In genomic region chr14:19678343-19679260, GRCh38 we compare ENCODE assay signal across 12 cellular contexts. TPM values are rescaled to one million over a fixed set of nuclear protein-coding genes. Genes with fewer than 3 reads are reported as not detected.
DNase-seq lines count a peak whose midpoint lies in the region; ATAC-seq and TF ChIP-seq lines count a peak whose summit lies in the region.
"Not testable (repeated sequence)": the region's sequence is repeated elsewhere in the genome, so short reads cannot be mapped to it uniquely, and the experiment has no call there.
"Had no signal": no experiment of that assay in that cellular context is flagged by ENCODE, and none has a peak within 500 bp of the region (broad histone marks: within the 10 kb centered on the region; RNA-seq: fewer than 3 reads in every experiment).

No MANE protein-coding gene starts in this region.

- TF ChIP-seq EP300 in upper lobe of left lung (IDR thresholded peaks at IDR 0.05) = not testable (repeated sequence)

- not testable (repeated sequence) for BruUV-seq in Panc1 (replicated peaks; lab: Mats Ljungman, UMichigan)

- H3K9me3 Mint-ChIP-seq in chondrocyte (ENCODE audit: low read depth) = peaks cover 40% of the 10 kb centered on the region

- POLR2A ChIA-PET in Panc1 (lab: Charles Lee) = not testable (repeated sequence)

- peak; percentile 17; the same call in 1 of the 2 replicates for ATAC-seq in Panc1
- ATAC-seq in upper lobe of left lung (ENCODE audit: low FRiP score in 2 of 2) = peak; percentile 37 to 58

- CTCF ChIA-PET in Panc1 (lab: Charles Lee) = not testable (repeated sequence)

- DNase-seq in AG20443 (ENCODE audit: low spot score) (peak; percentile 4), chondrocyte (ENCODE audit: low spot score) (peak; percentile 93), germinal center (ENCODE audit: low spot score) (peak; percentile 1), iPS-NIHi7 (ENCODE audit: extremely low spot score) (peak; percentile 4), medulla oblongata (ENCODE audit: extremely low spot score) (peak; percentile 5), spleen (peak; percentile 80), upper lobe of left lung (peak in 1 of 2 donors; percentile 55)
- not testable (repeated sequence) for DNase-seq in Panc1 (ENCODE audit: low read depth, low spot score)

- in situ Hi-C loops in Panc1 (cut with HindIII; ENCODE audit: low pct_unique_long_range_greater_than_20kb, low sequenced_read_pairs) = not testable (repeated sequence)

- not testable (repeated sequence) for H3K36me3 ChIP-seq in Panc1 (ENCODE audit: control insufficient read depth, insufficient read depth, low read length); spleen; upper lobe of left lung

- 78 to 86% (median 84%) methylated on average over 13 to 26 of the region's 26 CpGs for WGBS in spleen, 5 donors
- WGBS in upper lobe of left lung, 2 donors = 85 to 87% methylated on average over 14 to 21 of the region's 26 CpGs

- not testable (repeated sequence) for H3K4me3 ChIP-seq in Panc1 (ENCODE audit: low read depth in 2 of 2, low read length in 2 of 2); spleen; upper lobe of left lung

- H3K27me3 ChIP-seq in Panc1 (ENCODE audit: control insufficient read depth, insufficient read depth, low read length); spleen (replicated peaks in 1 of 7); upper lobe of left lung: not testable (repeated sequence)

- not testable (repeated sequence) for H3K4me1 Mint-ChIP-seq in chondrocyte (ENCODE audit: low read depth)

- not testable (repeated sequence) for H3K36me3 Mint-ChIP-seq in chondrocyte (ENCODE audit: low read depth)

- not testable (repeated sequence) for H3K9me3 ChIP-seq in Panc1 (ENCODE audit: control insufficient read depth, insufficient read depth, low read depth, low read length); upper lobe of left lung
- peaks cover 0 to 19% (median 1%) of the 10 kb centered on the region in 8 donors for H3K9me3 ChIP-seq in spleen

- not testable (repeated sequence) for H3K4me1 ChIP-seq in Panc1 (ENCODE audit: control insufficient read depth, insufficient read depth, low read length); spleen; upper lobe of left lung

- H3K4me3 Mint-ChIP-seq in chondrocyte (ENCODE audit: unreplicated experiment) = not testable (repeated sequence)

- intact Hi-C loops in Panc1 (cut with micrococcal nuclease; ENCODE audit: unreplicated experiment); spleen (cut with DNase I; ENCODE audit: low total_unique reads): not testable (repeated sequence)

- H3K27me3 Mint-ChIP-seq in chondrocyte (ENCODE audit: low read depth) = not testable (repeated sequence)

- H3K27ac ChIP-seq in Panc1 (ENCODE audit: low read length); spleen; upper lobe of left lung: not testable (repeated sequence)

- not testable (repeated sequence) for H3K27ac Mint-ChIP-seq in chondrocyte (ENCODE audit: unreplicated experiment)

- not testable (repeated sequence) for TF ChIP-seq CTCF in Panc1 (IDR thresholded peaks at IDR 0.05); chondrocyte (IDR thresholded peaks at IDR 0.05); spleen (IDR thresholded peaks at IDR 0.05 in 8 of 11, conservative IDR thresholded peaks at IDR 0.05 in 3 of 11); upper lobe of left lung (IDR thresholded peaks at IDR 0.05)

- not testable (repeated sequence) for TF ChIP-seq POLR2A in spleen (IDR thresholded peaks at IDR 0.05); upper lobe of left lung (IDR thresholded peaks at IDR 0.05)

RNA-seq across cellular contexts. Expression of gene OR11H2, which starts 35.1 kb away (rescaled TPM):
- not detected for total RNA-seq in Panc1 (2021; ENCODE audit: unreplicated experiment)
- polyA plus RNA-seq in Panc1 (2012; ENCODE audit: insufficient read length) = not detected
- not detected in 3 replicates for total RNA-seq in chondrocyte
- not detected for total RNA-seq in spleen
- not detected for polyA plus RNA-seq in spleen
- total RNA-seq in upper lobe of left lung = not detected
- total RNA-seq: CD4-positive, alpha-beta T cell; GM23248; H7; NCI-H460 had no signal
- polyA plus RNA-seq: GM23248 had no signal
